In the genomic region with DNA sequence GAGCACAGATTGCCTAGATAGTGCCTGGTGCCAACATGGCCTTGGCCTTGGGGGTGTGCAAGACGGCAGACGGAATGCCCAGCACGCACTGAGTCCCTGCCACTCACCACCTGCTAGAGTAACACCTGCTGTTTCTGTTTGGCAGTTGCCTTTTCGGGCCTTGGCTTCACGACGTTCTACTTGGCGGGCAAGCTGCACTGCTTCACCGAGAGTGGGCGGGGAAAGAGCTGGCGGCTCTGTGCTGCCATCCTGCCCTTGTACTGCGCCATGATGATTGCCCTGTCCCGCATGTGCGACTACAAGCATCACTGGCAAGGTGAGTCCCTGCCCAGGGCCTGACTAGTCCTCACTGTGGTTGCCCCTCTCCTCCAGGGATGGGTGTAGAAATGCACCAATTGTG, we compare ENCODE assay signal across 24 cellular contexts.
"Had no signal": no experiment of that assay in that cellular context is flagged by ENCODE, and none has a peak within 500 bp of the region (broad histone marks: within the 10 kb centered on the region; RNA-seq: fewer than 3 reads in every experiment).

No MANE protein-coding gene starts in this region.

- H3K27ac ChIP-seq: coronary artery, gastrocnemius medialis, neutrophil, parathyroid adenoma, prostate gland, right atrium auricular region, stomach, thyroid gland had no signal

- H3K36me3 ChIP-seq: gastrocnemius medialis, neutrophil, prostate gland, right atrium auricular region, stomach, thyroid gland had no signal

- H2AFZ ChIP-seq: parathyroid adenoma had no signal

- H3K4me2 ChIP-seq: smooth muscle cell had no signal

- H3K27me3 ChIP-seq: gastrocnemius medialis, neutrophil, right atrium auricular region, stomach, thyroid gland had no signal

- H3K27ac Mint-ChIP-seq: memory B cell; natural killer cell; stimulated activated effector memory CD8-positive, alpha-beta T cell treated with anti-CD3 and anti-CD28 coated beads, Interleukin-12 subunit alpha, Interleukin-12 subunit beta, amount 100 ng/mL, for 72 hours had no signal

- DNase-seq: effector CD4-positive, alpha-beta T cell; foreskin fibroblast; gastrocnemius medialis; head of caudate nucleus; kidney; natural killer cell; stimulated activated CD4-positive, alpha-beta T cell treated with anti-CD3 and anti-CD28 coated beads, Interleukin-12 subunit alpha, Interleukin-12 subunit beta, amount 100 ng/mL, for 4 hours; stimulated activated CD4-positive, alpha-beta T cell treated with anti-CD3 and anti-CD28 coated beads, Interleukin-1b, Interleukin-23, amount 100 ng/mL, for 48 hours; stimulated activated CD4-positive, alpha-beta T cell treated with anti-CD3 and anti-CD28 coated beads, Interleukin-4, amount 100 ng/mL, for 1 hour; stimulated activated naive CD4-positive, alpha-beta T cell treated with Interleukin-2 at 50 U/mL for 16 hours; stomach; thyroid gland; trophoblast cell had no signal

- ATAC-seq: gastrocnemius medialis; left lobe of liver; natural killer cell; sciatic nerve; stimulated activated effector memory CD8-positive, alpha-beta T cell treated with anti-CD3 and anti-CD28 coated beads, Interleukin-12 subunit alpha, Interleukin-12 subunit beta, amount 100 ng/mL, for 72 hours had no signal

- H3K9me3 ChIP-seq: gastrocnemius medialis, neutrophil, prostate gland, right atrium auricular region, stomach, thyroid gland had no signal

- H3K4me1 Mint-ChIP-seq: memory B cell; natural killer cell; stimulated activated effector memory CD8-positive, alpha-beta T cell treated with anti-CD3 and anti-CD28 coated beads, Interleukin-12 subunit alpha, Interleukin-12 subunit beta, amount 100 ng/mL, for 72 hours had no signal

- H3K4me1 ChIP-seq: gastrocnemius medialis, parathyroid adenoma, prostate gland, right atrium auricular region, stomach, thyroid gland had no signal

- H3K36me3 Mint-ChIP-seq: memory B cell; natural killer cell; stimulated activated effector memory CD8-positive, alpha-beta T cell treated with anti-CD3 and anti-CD28 coated beads, Interleukin-12 subunit alpha, Interleukin-12 subunit beta, amount 100 ng/mL, for 72 hours had no signal

- H3K9ac ChIP-seq: parathyroid adenoma had no signal

- H3K9me3 Mint-ChIP-seq: natural killer cell had no signal

- H3K4me3 ChIP-seq: coronary artery, gastrocnemius medialis, lung, prostate gland, right atrium auricular region, smooth muscle cell, stomach, thyroid gland had no signal

- H3K4me3 Mint-ChIP-seq: memory B cell; natural killer cell; stimulated activated effector memory CD8-positive, alpha-beta T cell treated with anti-CD3 and anti-CD28 coated beads, Interleukin-12 subunit alpha, Interleukin-12 subunit beta, amount 100 ng/mL, for 72 hours had no signal
